ENCODE assay signal across 8 cellular contexts in the genomic region with DNA sequence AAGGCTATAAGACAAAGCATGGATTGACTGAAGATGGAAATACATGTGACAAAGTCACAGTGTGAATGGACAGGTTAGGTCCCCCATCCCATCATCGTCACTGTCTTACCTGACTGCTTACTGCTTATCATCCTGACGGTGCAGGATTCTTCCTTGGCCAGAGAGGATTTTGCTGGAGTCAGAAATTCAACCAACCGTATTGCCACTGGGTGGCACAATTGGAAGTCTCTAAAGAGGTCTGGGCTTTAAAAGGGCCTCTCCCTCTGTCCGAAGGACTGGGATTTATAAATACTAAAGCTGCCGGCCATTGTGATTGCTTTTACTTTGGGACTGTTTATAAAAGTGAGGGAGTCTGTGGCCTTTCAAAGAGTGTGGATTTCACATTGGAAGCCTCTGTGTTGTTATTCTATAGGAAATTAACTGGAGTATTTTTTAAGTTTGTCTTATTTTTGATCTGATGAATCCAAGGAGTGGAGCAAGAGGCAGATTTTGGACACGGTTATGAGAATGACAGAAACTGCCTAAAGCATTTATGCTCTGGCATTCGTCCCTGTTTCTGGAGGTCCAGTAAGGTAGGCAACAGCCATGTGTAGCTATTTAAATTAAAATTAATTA.
A peak's percentile ranks its signal among the peaks of the same experiment; 100 is the strongest.
DNase-seq lines count a peak whose midpoint lies in the region; ATAC-seq, FAIRE-seq and TF ChIP-seq lines count a peak whose summit lies in the region.

No MANE protein-coding gene starts in this region.

- H3K9me3 ChIP-seq in OCI-LY7 (ENCODE audit: low read length) = no peaks in the 10 kb centered on the region

- H3K27ac ChIP-seq in OCI-LY7 (ENCODE audit: low read depth, low read length, poor library complexity, severe bottlenecking) = no peak overlapping the region

- no peaks in the 10 kb centered on the region for H3K79me2 ChIP-seq in OCI-LY7 (ENCODE audit: insufficient read depth, low read depth, low read length)

- POLR2A ChIA-PET in OCI-LY7 (lab: Charles Lee) = interaction anchor here (0.6 kb wide), 1 partner anchor 91 kb away, joined by 3 read pairs; no protein-coding TSS in a partner anchor

- H3K4me3 ChIP-seq in OCI-LY7 (ENCODE audit: low read depth, low read length, poor library complexity, severe bottlenecking) = no peak overlapping the region

- peak; percentile 55 for TF ChIP-seq CTCF in OCI-LY7 (conservative IDR thresholded peaks at IDR 0.05; ENCODE audit: low read length)

- ATAC-seq in HG03457 (IDR thresholded peaks at IDR 0.05; ENCODE audit: unreplicated experiment) (no peak), GM18505 (IDR thresholded peaks at IDR 0.05; ENCODE audit: unreplicated experiment) (no peak), GM19455 (IDR thresholded peaks at IDR 0.05; ENCODE audit: unreplicated experiment) (no peak)

- intact Hi-C loops in OCI-LY7 (cut with micrococcal nuclease; ENCODE audit: unreplicated experiment) = no loop called here

- no peaks in the 10 kb centered on the region for H4K20me1 ChIP-seq in OCI-LY7 (ENCODE audit: insufficient read depth, low read length)

- H3K9me2 ChIP-seq in OCI-LY7 (ENCODE audit: insufficient read depth, low read length) = no peaks in the 10 kb centered on the region

- H2AFZ ChIP-seq in OCI-LY7 (ENCODE audit: low read length) = no peak overlapping the region

- peak; percentile 89 for DNase-seq in ACHN
- peak; percentile 44 for DNase-seq in HPDE6-E6E7 (ENCODE audit: extremely low spot score)
- DNase-seq in OCI-LY7 (ENCODE audit: low spot score) = peak; percentile 3
- DNase-seq in mucosa of gallbladder (ENCODE audit: low spot score) = peak; percentile 54

- in situ Hi-C loops in ACHN (cut with HindIII; ENCODE audit: low pct_ligation_motif_present, low pct_unique_long_range_greater_than_20kb, low sequenced_read_pairs) = no loop called here

- peak; percentile 26 for FAIRE-seq in endometrium (lab: Jason Lieb, UNC)

- no peaks in the 10 kb centered on the region for H3K36me3 ChIP-seq in OCI-LY7 (ENCODE audit: insufficient read depth, low read length)

- CTCF ChIA-PET in OCI-LY7 (lab: Charles Lee; ENCODE audit: unreplicated experiment) = no interaction called here

- H3K4me2 ChIP-seq in OCI-LY7 (ENCODE audit: low read length) = no peak overlapping the region

- TF ChIP-seq POLR2A in GM18505 (IDR thresholded peaks at IDR 0.05; ENCODE audit: borderline replicate concordance, extremely low read depth, insufficient read depth, insufficient read length) = no peak

- peaks cover 18% of the 10 kb centered on the region for H3K4me1 ChIP-seq in OCI-LY7 (ENCODE audit: insufficient read depth, low read length, poor library complexity, severe bottlenecking)

- BruUV-seq in OCI-LY7 (replicated peaks; lab: Mats Ljungman, UMichigan) = no TSS peak

Comparison
In these comparisons a context has a peak if more than half of its experiments do, and no peak if none do; other contexts are left out.
1. DNase-seq: peak in every context shown above with its lines; median percentile 89 in ACHN; 54 in mucosa of gallbladder; 44 in HPDE6-E6E7; 3 in OCI-LY7.